38 cellular contexts compared by ENCODE assay signal in the genomic region with DNA sequence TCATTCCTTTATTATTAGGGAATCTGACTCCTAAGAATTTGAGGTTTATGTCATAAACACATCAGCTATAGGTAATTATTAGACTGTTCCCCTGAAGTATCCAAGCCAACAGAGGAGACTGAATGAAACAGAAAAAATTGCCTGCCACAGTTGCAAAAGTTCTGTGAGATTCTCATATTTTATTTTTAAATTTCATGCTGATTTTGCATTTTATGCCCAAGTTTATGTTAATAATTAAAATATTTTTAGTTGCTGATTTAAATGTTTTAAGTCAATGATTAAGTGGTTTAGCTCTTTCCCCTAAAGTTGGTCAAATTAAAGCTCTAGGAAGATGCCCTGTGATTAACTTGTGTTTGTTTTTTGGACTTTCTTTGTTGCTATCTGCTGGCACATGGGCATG.
"Had no signal": no experiment of that assay in that cellular context is flagged by ENCODE, and none has a peak within 500 bp of the region (broad histone marks: within the 10 kb centered on the region; RNA-seq: fewer than 3 reads in every experiment).

No MANE protein-coding gene starts in this region.

- H3K27ac Mint-ChIP-seq: activated B cell treated with CpG ODN at 0.5 μM for 24 hours; activated CD4-positive, alpha-beta memory T cell treated with anti-CD3 and anti-CD28 coated beads for 36 hours; activated CD4-positive, alpha-beta T cell treated with anti-CD3 and anti-CD28 coated beads, Interleukin-2, amount 10 ng/mL, durations not matched to agents 7 days and 5 days; activated CD8-positive, alpha-beta T cell treated with anti-CD3 and anti-CD28 coated beads for 36 hours; activated naive CD4-positive, alpha-beta T cell treated with anti-CD3 and anti-CD28 coated beads, Interleukin-2, amount 10 ng/mL, durations not matched to agents 7 days and 5 days; activated naive CD4-positive, alpha-beta T cell treated with anti-CD3 and anti-CD28 coated beads, Interleukin-2, amount 50 U/mL, for 24 hours; activated naive CD8-positive, alpha-beta T cell; activated naive CD8-positive, alpha-beta T cell treated with anti-CD3 and anti-CD28 coated beads, Interleukin-2, amount 10 ng/mL, durations not matched to agents 7 days and 5 days; activated naive CD8-positive, alpha-beta T cell treated with anti-CD3 and anti-CD28 coated beads, Interleukin-2, amount 50 U/mL, for 24 hours; activated T-cell treated with anti-CD3 and anti-CD28 coated beads, Interleukin-2, amount 50 U/mL, for 72 hours; activated T-helper 1 cell treated with anti-CD3 and anti-CD28 coated beads, Interleukin-12 subunit alpha, Interleukin-12 subunit beta, Interleukin-2, Interleukin-4 antibody, amounts not matched to agents 30 ng/mL and 10 ng/mL and 1 ng/mL, durations not matched to agents 14 hours and 24 hours and 36 hours; activated T-helper 17 cell treated with anti-CD3 and anti-CD28 coated beads, Interleukin-2, amount 50 U/mL, for 72 hours; brain; T-helper 1 cell treated with Interleukin-12 subunit alpha and Interleukin-12 subunit beta and Interleukin-4 antibody, amounts not matched to agents 30 μg/mL and 1 μg/mL, for 36 hours; T-helper 2 cell treated with Interferon-gamma antibody and Interleukin-4, amounts not matched to agents 5 μg/mL and 100 μg/mL, for 36 hours had no signal

- H3K4me3 ChIP-seq: ascending aorta, cardiac muscle cell had no signal

- DNase-seq: activated B cell treated with CpG ODN at 0.5 μM for 24 hours; activated CD4-positive, alpha-beta memory T cell treated with anti-CD3 and anti-CD28 coated beads for 36 hours; activated CD4-positive, alpha-beta T cell treated with anti-CD3 and anti-CD28 coated beads for 48 hours; activated CD4-positive, alpha-beta T cell treated with anti-CD3 and anti-CD28 coated beads, Interleukin-2, amount 10 ng/mL, durations not matched to agents 7 days and 5 days; activated CD4-positive, alpha-beta T cell treated with anti-CD3 and anti-CD28 coated beads, Interleukin-2, amount 50 U/mL, for 4 hours; activated CD4-positive, CD25-positive, alpha-beta regulatory T cell treated with anti-CD3 and anti-CD28 coated beads, Interleukin-2, amount 50 U/mL, for 72 hours; activated CD8-positive, alpha-beta memory T cell treated with anti-CD3 and anti-CD28 coated beads, Interleukin-2, amount 50 U/mL, for 4 hours; activated CD8-positive, alpha-beta T cell treated with anti-CD3 and anti-CD28 coated beads for 36 hours; activated effector memory CD4-positive, alpha-beta T cell treated with anti-CD3 and anti-CD28 coated beads, Interleukin-2, amount 50 U/mL, for 16 hours; activated gamma-delta T cell treated with Interleukin-2 at 50 U/mL for 16 hours; activated naive CD4-positive, alpha-beta T cell treated with anti-CD3 and anti-CD28 coated beads, Interleukin-2, amount 10 ng/mL, durations not matched to agents 7 days and 5 days; activated naive CD4-positive, alpha-beta T cell treated with Interleukin-2 at 50 U/mL for 16 hours; activated naive CD8-positive, alpha-beta T cell treated with anti-CD3 and anti-CD28 coated beads, Interleukin-2, amount 10 ng/mL, durations not matched to agents 7 days and 5 days; activated naive CD8-positive, alpha-beta T cell treated with anti-CD3 and anti-CD28 coated beads, Interleukin-2, amount 50 U/mL, for 24 hours; activated T-cell treated with anti-CD3 and anti-CD28 coated beads for 4 hours; activated T-cell treated with anti-CD3 and anti-CD28 coated beads, Interleukin-2, amount 50 U/mL, for 1 hour; activated T-cell treated with anti-CD3 and anti-CD28 coated beads, Interleukin-2, amount 50 U/mL, for 4 hours; activated T-cell treated with anti-CD3 and anti-CD28 coated beads, Interleukin-2, amount 50 U/mL, for 72 hours; amygdala; anterior cingulate cortex; caudate nucleus; cerebellar nuclear complex; T-helper 1 cell; T-helper 2 cell; T-helper 9 cell had no signal

- H3K36me3 Mint-ChIP-seq: activated CD4-positive, alpha-beta memory T cell treated with anti-CD3 and anti-CD28 coated beads for 36 hours; activated naive CD4-positive, alpha-beta T cell treated with anti-CD3 and anti-CD28 coated beads, Interleukin-2, amount 10 ng/mL, durations not matched to agents 7 days and 5 days; activated naive CD4-positive, alpha-beta T cell treated with anti-CD3 and anti-CD28 coated beads, Interleukin-2, amount 50 U/mL, for 24 hours; activated naive CD8-positive, alpha-beta T cell treated with anti-CD3 and anti-CD28 coated beads, Interleukin-2, amount 10 ng/mL, durations not matched to agents 7 days and 5 days; brain had no signal

- H3K27me3 ChIP-seq: ascending aorta, cardiac muscle cell had no signal

- H3K4me1 ChIP-seq: ascending aorta had no signal

- H3K36me3 ChIP-seq: ascending aorta, cardiac muscle cell had no signal

- H3K27me3 Mint-ChIP-seq: activated B cell treated with CpG ODN at 0.5 μM for 24 hours; activated CD4-positive, alpha-beta memory T cell treated with anti-CD3 and anti-CD28 coated beads for 36 hours; activated CD4-positive, alpha-beta T cell treated with anti-CD3 and anti-CD28 coated beads, Interleukin-2, amount 10 ng/mL, durations not matched to agents 7 days and 5 days; activated CD8-positive, alpha-beta T cell treated with anti-CD3 and anti-CD28 coated beads for 36 hours; activated naive CD4-positive, alpha-beta T cell treated with anti-CD3 and anti-CD28 coated beads, Interleukin-2, amount 50 U/mL, for 24 hours; activated naive CD8-positive, alpha-beta T cell treated with anti-CD3 and anti-CD28 coated beads, Interleukin-2, amount 50 U/mL, for 24 hours; activated T-helper 17 cell treated with anti-CD3 and anti-CD28 coated beads, Interleukin-2, amount 50 U/mL, for 72 hours; brain; central memory CD8-positive, alpha-beta T cell had no signal

- H3K9me3 Mint-ChIP-seq: activated B cell treated with CpG ODN at 0.5 μM for 24 hours; activated CD4-positive, alpha-beta memory T cell treated with anti-CD3 and anti-CD28 coated beads for 36 hours; activated CD4-positive, alpha-beta T cell treated with anti-CD3 and anti-CD28 coated beads, Interleukin-2, amount 10 ng/mL, durations not matched to agents 7 days and 5 days; activated CD8-positive, alpha-beta T cell treated with anti-CD3 and anti-CD28 coated beads for 36 hours; activated naive CD4-positive, alpha-beta T cell treated with anti-CD3 and anti-CD28 coated beads, Interleukin-2, amount 10 ng/mL, durations not matched to agents 7 days and 5 days; activated naive CD4-positive, alpha-beta T cell treated with anti-CD3 and anti-CD28 coated beads, Interleukin-2, amount 50 U/mL, for 24 hours; activated naive CD8-positive, alpha-beta T cell treated with anti-CD3 and anti-CD28 coated beads, Interleukin-2, amount 10 ng/mL, durations not matched to agents 7 days and 5 days; activated naive CD8-positive, alpha-beta T cell treated with anti-CD3 and anti-CD28 coated beads, Interleukin-2, amount 50 U/mL, for 24 hours; activated T-cell treated with anti-CD3 and anti-CD28 coated beads, Interleukin-2, amount 50 U/mL, for 4 hours; activated T-cell treated with anti-CD3 and anti-CD28 coated beads, Interleukin-2, amount 50 U/mL, for 72 hours; activated T-helper 1 cell treated with anti-CD3 and anti-CD28 coated beads, Interleukin-12 subunit alpha, Interleukin-12 subunit beta, Interleukin-2, Interleukin-4 antibody, amounts not matched to agents 30 ng/mL and 10 ng/mL and 1 ng/mL, durations not matched to agents 14 hours and 24 hours and 36 hours; activated T-helper 17 cell treated with anti-CD3 and anti-CD28 coated beads, Interleukin-2, amount 50 U/mL, for 72 hours; brain; central memory CD8-positive, alpha-beta T cell; T-helper 1 cell treated with Interleukin-12 subunit alpha and Interleukin-12 subunit beta and Interleukin-4 antibody, amounts not matched to agents 30 μg/mL and 1 μg/mL, for 36 hours; T-helper 2 cell treated with Interferon-gamma antibody and Interleukin-4, amounts not matched to agents 5 μg/mL and 100 μg/mL, for 36 hours had no signal

- H3K4me3 Mint-ChIP-seq: activated B cell treated with CpG ODN at 0.5 μM for 24 hours; activated CD4-positive, alpha-beta memory T cell treated with anti-CD3 and anti-CD28 coated beads for 36 hours; activated CD4-positive, alpha-beta T cell treated with anti-CD3 and anti-CD28 coated beads, Interleukin-2, amount 10 ng/mL, durations not matched to agents 7 days and 5 days; activated CD8-positive, alpha-beta T cell treated with anti-CD3 and anti-CD28 coated beads for 36 hours; activated naive CD4-positive, alpha-beta T cell treated with anti-CD3 and anti-CD28 coated beads, Interleukin-2, amount 10 ng/mL, durations not matched to agents 7 days and 5 days; activated naive CD4-positive, alpha-beta T cell treated with anti-CD3 and anti-CD28 coated beads, Interleukin-2, amount 50 U/mL, for 24 hours; activated naive CD8-positive, alpha-beta T cell; activated naive CD8-positive, alpha-beta T cell treated with anti-CD3 and anti-CD28 coated beads, Interleukin-2, amount 10 ng/mL, durations not matched to agents 7 days and 5 days; activated naive CD8-positive, alpha-beta T cell treated with anti-CD3 and anti-CD28 coated beads, Interleukin-2, amount 50 U/mL, for 24 hours; activated T-cell treated with anti-CD3 and anti-CD28 coated beads, Interleukin-2, amount 50 U/mL, for 4 hours; activated T-cell treated with anti-CD3 and anti-CD28 coated beads, Interleukin-2, amount 50 U/mL, for 72 hours; activated T-helper 1 cell treated with anti-CD3 and anti-CD28 coated beads, Interleukin-12 subunit alpha, Interleukin-12 subunit beta, Interleukin-2, Interleukin-4 antibody, amounts not matched to agents 30 ng/mL and 10 ng/mL and 1 ng/mL, durations not matched to agents 14 hours and 24 hours and 36 hours; activated T-helper 17 cell treated with anti-CD3 and anti-CD28 coated beads, Interleukin-2, amount 50 U/mL, for 72 hours; brain; central memory CD8-positive, alpha-beta T cell; T-helper 1 cell treated with Interleukin-12 subunit alpha and Interleukin-12 subunit beta and Interleukin-4 antibody, amounts not matched to agents 30 μg/mL and 1 μg/mL, for 36 hours; T-helper 2 cell treated with Interferon-gamma antibody and Interleukin-4, amounts not matched to agents 5 μg/mL and 100 μg/mL, for 36 hours had no signal

- FAIRE-seq: bronchial epithelial cell, TTC549 had no signal

- H3K27ac ChIP-seq: ascending aorta, cardiac muscle cell, VCaP had no signal

- H3K4me1 Mint-ChIP-seq: activated B cell treated with CpG ODN at 0.5 μM for 24 hours; activated CD4-positive, alpha-beta T cell treated with anti-CD3 and anti-CD28 coated beads, Interleukin-2, amount 10 ng/mL, durations not matched to agents 7 days and 5 days; activated naive CD4-positive, alpha-beta T cell treated with anti-CD3 and anti-CD28 coated beads, Interleukin-2, amount 10 ng/mL, durations not matched to agents 7 days and 5 days; activated naive CD4-positive, alpha-beta T cell treated with anti-CD3 and anti-CD28 coated beads, Interleukin-2, amount 50 U/mL, for 24 hours; activated naive CD8-positive, alpha-beta T cell treated with anti-CD3 and anti-CD28 coated beads, Interleukin-2, amount 50 U/mL, for 24 hours; activated T-helper 17 cell treated with anti-CD3 and anti-CD28 coated beads, Interleukin-2, amount 50 U/mL, for 72 hours; brain; central memory CD8-positive, alpha-beta T cell had no signal

- H3K9me3 ChIP-seq: ascending aorta had no signal

- ATAC-seq: activated CD8-positive, alpha-beta T cell treated with anti-CD3 and anti-CD28 coated beads for 36 hours; activated naive CD8-positive, alpha-beta T cell treated with anti-CD3 and anti-CD28 coated beads, Interleukin-2, amount 50 U/mL, for 24 hours; activated T-cell treated with anti-CD3 and anti-CD28 coated beads, Interleukin-2, amount 50 U/mL, for 4 hours; activated T-cell treated with anti-CD3 and anti-CD28 coated beads, Interleukin-2, amount 50 U/mL, for 72 hours; activated T-helper 17 cell treated with anti-CD3 and anti-CD28 coated beads, Interleukin-2, amount 50 U/mL, for 72 hours had no signal
